In genomic region chr20:38748097-38748862, GRCh38 we compare ENCODE assay signal across 1 cellular context.
TF ChIP-seq lines count a peak whose summit lies in the region.

TSS of gene ACTR5 (plus strand) at chr20:38748460. CDS start at chr20:38748479, 19 bp downstream.

TF ChIP-seq in HepG2, 621 proteins besides CTCF, POLR2A, EP300 and RAD21 (continued from another document and continues in another):
- TF ChIP-seq ZBTB37 (CRISPR knock-in tag; IDR thresholded peaks at IDR 0.05) (no peak), ZBTB39 (CRISPR knock-in tag; IDR thresholded peaks at IDR 0.05) (no peak), NFE2L1 (CRISPR knock-in tag; IDR thresholded peaks at IDR 0.05; ENCODE audit: borderline replicate concordance) (no peak), WIZ (CRISPR knock-in tag; IDR thresholded peaks at IDR 0.05) (peak; percentile 65; the same call in 1 of the 2 replicates), NFE2L2 (IDR thresholded peaks at IDR 0.05; ENCODE audit: low read length) (no peak), NCOA5 (CRISPR knock-in tag; IDR thresholded peaks at IDR 0.05) (no peak), RCOR2 (CRISPR knock-in tag; IDR thresholded peaks at IDR 0.05) (no peak), ZNF558 (CRISPR knock-in tag; IDR thresholded peaks at IDR 0.05; ENCODE audit: borderline replicate concordance) (peak; percentile 89; the same call in 1 of the 2 replicates), CCDC6 (CRISPR knock-in tag; IDR thresholded peaks at IDR 0.05) (peak; percentile 90; the same call in 1 of the 2 replicates), HNRNPK (IDR thresholded peaks at IDR 0.05; ENCODE audit: low read depth, low read length, poor library complexity, severe bottlenecking) (peak; percentile 74), SP2 (CRISPR knock-in tag; IDR thresholded peaks at IDR 0.05) (peak; percentile 79), SMAD3 (CRISPR knock-in tag; IDR thresholded peaks at IDR 0.05) (0 out of 2 replicates have a peak, but pooled peaks have one; percentile 17), ZNF282 (IDR thresholded peaks at IDR 0.05; ENCODE audit: partially characterized antibody) (no peak), SPEN (CRISPR knock-in tag; IDR thresholded peaks at IDR 0.05; ENCODE audit: low read depth) (peak; percentile 94), BATF2 (CRISPR knock-in tag; IDR thresholded peaks at IDR 0.05) (no peak), TAF1 (CRISPR knock-in tag; IDR thresholded peaks at IDR 0.05) (peak; percentile 99), SYNCRIP (IDR thresholded peaks at IDR 0.05; ENCODE audit: insufficient read depth, low read depth, low read length) (no peak), ZFP37 (CRISPR knock-in tag; IDR thresholded peaks at IDR 0.05; ENCODE audit: borderline replicate concordance) (peak; percentile 70; the same call in 1 of the 2 replicates), SIX4 (CRISPR knock-in tag; IDR thresholded peaks at IDR 0.05) (peak; percentile 75; the same call in 1 of the 2 replicates), ZNF790 (CRISPR knock-in tag; IDR thresholded peaks at IDR 0.05; ENCODE audit: borderline replicate concordance) (no peak; the same call in 1 of the 2 replicates), KLF16 (CRISPR knock-in tag; IDR thresholded peaks at IDR 0.05) (peak in 1 of 2 experiments; percentile 83; a peak in 1 of 4 replicates), BRF2 (CRISPR knock-in tag; IDR thresholded peaks at IDR 0.05) (peak; percentile 89; the same call in 1 of the 2 replicates), THYN1 (CRISPR knock-in tag; IDR thresholded peaks at IDR 0.05; ENCODE audit: borderline replicate concordance, low read depth) (0 out of 2 replicates have a peak, but pooled peaks have one; percentile 63), AKNA (CRISPR knock-in tag; IDR thresholded peaks at IDR 0.05; ENCODE audit: borderline replicate concordance) (peak; percentile 93), NR2F6 (IDR thresholded peaks at IDR 0.05) (no peak), NR2F6 (CRISPR knock-in tag; IDR thresholded peaks at IDR 0.05) (peak; percentile 37; the same call in 1 of the 2 replicates), ZSCAN9 (CRISPR knock-in tag; IDR thresholded peaks at IDR 0.05; ENCODE audit: borderline replicate concordance) (no peak; the same call in 1 of the 2 replicates), ZNF772 (CRISPR knock-in tag; IDR thresholded peaks at IDR 0.05) (no peak; the same call in 1 of the 2 replicates), ZNF883 (CRISPR knock-in tag; IDR thresholded peaks at IDR 0.05; ENCODE audit: not compliant biosample characterization) (peak; percentile 98), ZNF34 (CRISPR knock-in tag; IDR thresholded peaks at IDR 0.05; ENCODE audit: borderline replicate concordance) (peak; percentile 97)
- TF ChIP-seq, protein P1, sequence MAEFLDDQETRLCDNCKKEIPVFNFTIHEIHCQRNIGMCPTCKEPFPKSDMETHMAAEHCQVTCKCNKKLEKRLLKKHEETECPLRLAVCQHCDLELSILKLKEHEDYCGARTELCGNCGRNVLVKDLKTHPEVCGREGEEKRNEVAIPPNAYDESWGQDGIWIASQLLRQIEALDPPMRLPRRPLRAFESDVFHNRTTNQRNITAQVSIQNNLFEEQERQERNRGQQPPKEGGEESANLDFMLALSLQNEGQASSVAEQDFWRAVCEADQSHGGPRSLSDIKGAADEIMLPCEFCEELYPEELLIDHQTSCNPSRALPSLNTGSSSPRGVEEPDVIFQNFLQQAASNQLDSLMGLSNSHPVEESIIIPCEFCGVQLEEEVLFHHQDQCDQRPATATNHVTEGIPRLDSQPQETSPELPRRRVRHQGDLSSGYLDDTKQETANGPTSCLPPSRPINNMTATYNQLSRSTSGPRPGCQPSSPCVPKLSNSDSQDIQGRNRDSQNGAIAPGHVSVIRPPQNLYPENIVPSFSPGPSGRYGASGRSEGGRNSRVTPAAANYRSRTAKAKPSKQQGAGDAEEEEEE (CRISPR knock-in tag; IDR thresholded peaks at IDR 0.05; ENCODE audit: borderline replicate concordance): no peak
- TF ChIP-seq, protein P2, sequence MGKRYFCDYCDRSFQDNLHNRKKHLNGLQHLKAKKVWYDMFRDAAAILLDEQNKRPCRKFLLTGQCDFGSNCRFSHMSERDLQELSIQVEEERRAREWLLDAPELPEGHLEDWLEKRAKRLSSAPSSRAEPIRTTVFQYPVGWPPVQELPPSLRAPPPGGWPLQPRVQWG (CRISPR knock-in tag; IDR thresholded peaks at IDR 0.05; ENCODE audit: borderline replicate concordance, low read depth): no peak
- TF ChIP-seq, protein P3, sequence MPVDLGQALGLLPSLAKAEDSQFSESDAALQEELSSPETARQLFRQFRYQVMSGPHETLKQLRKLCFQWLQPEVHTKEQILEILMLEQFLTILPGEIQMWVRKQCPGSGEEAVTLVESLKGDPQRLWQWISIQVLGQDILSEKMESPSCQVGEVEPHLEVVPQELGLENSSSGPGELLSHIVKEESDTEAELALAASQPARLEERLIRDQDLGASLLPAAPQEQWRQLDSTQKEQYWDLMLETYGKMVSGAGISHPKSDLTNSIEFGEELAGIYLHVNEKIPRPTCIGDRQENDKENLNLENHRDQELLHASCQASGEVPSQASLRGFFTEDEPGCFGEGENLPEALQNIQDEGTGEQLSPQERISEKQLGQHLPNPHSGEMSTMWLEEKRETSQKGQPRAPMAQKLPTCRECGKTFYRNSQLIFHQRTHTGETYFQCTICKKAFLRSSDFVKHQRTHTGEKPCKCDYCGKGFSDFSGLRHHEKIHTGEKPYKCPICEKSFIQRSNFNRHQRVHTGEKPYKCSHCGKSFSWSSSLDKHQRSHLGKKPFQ (CRISPR knock-in tag; IDR thresholded peaks at IDR 0.05; ENCODE audit: insufficient replicate concordance): peak; percentile 83
- TF ChIP-seq, protein P4, sequence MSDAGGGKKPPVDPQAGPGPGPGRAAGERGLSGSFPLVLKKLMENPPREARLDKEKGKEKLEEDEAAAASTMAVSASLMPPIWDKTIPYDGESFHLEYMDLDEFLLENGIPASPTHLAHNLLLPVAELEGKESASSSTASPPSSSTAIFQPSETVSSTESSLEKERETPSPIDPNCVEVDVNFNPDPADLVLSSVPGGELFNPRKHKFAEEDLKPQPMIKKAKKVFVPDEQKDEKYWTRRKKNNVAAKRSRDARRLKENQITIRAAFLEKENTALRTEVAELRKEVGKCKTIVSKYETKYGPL (CRISPR knock-in tag; IDR thresholded peaks at IDR 0.05): peak; percentile 80; the same call in 1 of the 2 replicates
- TF ChIP-seq, protein P5, sequence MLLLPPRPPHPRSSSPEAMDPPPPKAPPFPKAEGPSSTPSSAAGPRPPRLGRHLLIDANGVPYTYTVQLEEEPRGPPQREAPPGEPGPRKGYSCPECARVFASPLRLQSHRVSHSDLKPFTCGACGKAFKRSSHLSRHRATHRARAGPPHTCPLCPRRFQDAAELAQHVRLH (CRISPR knock-in tag; IDR thresholded peaks at IDR 0.05; ENCODE audit: borderline replicate concordance, low read depth): peak; percentile 92
- TF ChIP-seq, protein P6, sequence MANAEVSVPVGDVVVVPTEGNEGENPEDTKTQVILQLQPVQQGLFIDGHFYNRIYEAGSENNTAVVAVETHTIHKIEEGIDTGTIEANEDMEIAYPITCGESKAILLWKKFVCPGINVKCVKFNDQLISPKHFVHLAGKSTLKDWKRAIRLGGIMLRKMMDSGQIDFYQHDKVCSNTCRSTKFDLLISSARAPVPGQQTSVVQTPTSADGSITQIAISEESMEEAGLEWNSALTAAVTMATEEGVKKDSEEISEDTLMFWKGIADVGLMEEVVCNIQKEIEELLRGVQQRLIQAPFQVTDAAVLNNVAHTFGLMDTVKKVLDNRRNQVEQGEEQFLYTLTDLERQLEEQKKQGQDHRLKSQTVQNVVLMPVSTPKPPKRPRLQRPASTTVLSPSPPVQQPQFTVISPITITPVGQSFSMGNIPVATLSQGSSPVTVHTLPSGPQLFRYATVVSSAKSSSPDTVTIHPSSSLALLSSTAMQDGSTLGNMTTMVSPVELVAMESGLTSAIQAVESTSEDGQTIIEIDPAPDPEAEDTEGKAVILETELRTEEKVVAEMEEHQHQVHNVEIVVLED (CRISPR knock-in tag; IDR thresholded peaks at IDR 0.05; ENCODE audit: borderline replicate concordance): peak; percentile 98
- TF ChIP-seq, protein P7, sequence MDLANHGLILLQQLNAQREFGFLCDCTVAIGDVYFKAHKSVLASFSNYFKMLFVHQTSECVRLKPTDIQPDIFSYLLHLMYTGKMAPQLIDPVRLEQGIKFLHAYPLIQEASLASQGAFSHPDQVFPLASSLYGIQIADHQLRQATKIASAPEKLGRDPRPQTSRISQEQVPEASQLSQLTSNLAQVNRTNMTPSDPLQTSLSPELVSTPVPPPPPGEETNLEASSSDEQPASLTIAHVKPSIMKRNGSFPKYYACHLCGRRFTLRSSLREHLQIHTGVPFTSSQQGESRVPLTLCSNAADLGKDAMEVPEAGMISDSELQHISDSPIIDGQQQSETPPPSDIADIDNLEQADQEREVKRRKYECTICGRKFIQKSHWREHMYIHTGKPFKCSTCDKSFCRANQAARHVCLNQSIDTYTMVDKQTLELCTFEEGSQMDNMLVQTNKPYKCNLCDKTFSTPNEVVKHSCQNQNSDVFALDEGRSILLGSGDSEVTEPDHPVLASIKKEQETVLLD (CRISPR knock-in tag; IDR thresholded peaks at IDR 0.05; ENCODE audit: low read depth): peak; percentile 46
- TF ChIP-seq, protein P8, sequence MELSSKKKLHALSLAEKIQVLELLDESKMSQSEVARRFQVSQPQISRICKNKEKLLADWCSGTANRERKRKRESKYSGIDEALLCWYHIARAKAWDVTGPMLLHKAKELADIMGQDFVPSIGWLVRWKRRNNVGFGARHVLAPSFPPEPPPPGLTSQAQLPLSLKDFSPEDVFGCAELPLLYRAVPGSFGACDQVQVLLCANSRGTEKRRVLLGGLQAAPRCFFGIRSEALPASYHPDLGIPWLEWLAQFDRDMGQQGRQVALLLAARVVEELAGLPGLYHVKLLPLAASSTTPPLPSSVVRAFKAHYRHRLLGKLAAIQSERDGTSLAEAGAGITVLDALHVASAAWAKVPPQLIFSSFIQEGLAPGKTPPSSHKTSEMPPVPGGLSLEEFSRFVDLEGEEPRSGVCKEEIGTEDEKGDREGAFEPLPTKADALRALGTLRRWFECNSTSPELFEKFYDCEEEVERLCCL (CRISPR knock-in tag; IDR thresholded peaks at IDR 0.05; ENCODE audit: borderline replicate concordance): peak; percentile 96
